In genomic region chrX:155115174-155115830, GRCh38 we compare ENCODE assay signal across 20 cellular contexts. TPM values are rescaled to one million over a fixed set of nuclear protein-coding genes. Genes with fewer than 3 reads are reported as not detected.
DNase-seq lines count a peak whose midpoint lies in the region; ATAC-seq and TF ChIP-seq lines count a peak whose summit lies in the region.
"Had no signal": no experiment of that assay in that cellular context is flagged by ENCODE, and none has a peak within 500 bp of the region (broad histone marks: within the 10 kb centered on the region; RNA-seq: fewer than 3 reads in every experiment).

No MANE protein-coding gene starts in this region.

- TF ChIP-seq CTCF in MCF 10A (IDR thresholded peaks at IDR 0.05; ENCODE audit: unreplicated experiment): no peak
- TF ChIP-seq CTCF in breast epithelium (IDR thresholded peaks at IDR 0.05): no peak
- no peak for TF ChIP-seq CTCF in mammary epithelial cell (conservative IDR thresholded peaks at IDR 0.05 in 1 of 2, IDR thresholded peaks at IDR 0.05 in 1 of 2; ENCODE audit: extremely low read depth in 1 of 2, insufficient read depth in 1 of 2, low read depth in 1 of 2, low read length in 2 of 2)
- TF ChIP-seq CTCF in upper lobe of right lung (IDR thresholded peaks at IDR 0.05): no peak

- DNase-seq in MCF 10A (ENCODE audit: unreplicated experiment): peak; percentile 27
- DNase-seq in breast epithelium (ENCODE audit: low spot score in 2 of 2): no peak
- DNase-seq in mammary epithelial cell: no peak
- peak; percentile 0 for DNase-seq in renal cortical epithelial cell (ENCODE audit: low read depth)
- no peak for DNase-seq in HCEC 1CT
- no peak for DNase-seq in upper lobe of right lung
- DNase-seq: 8988T; CD4-positive, CD25-positive, alpha-beta regulatory T cell; CD8-positive, alpha-beta memory T cell; COR-L47; DMS 273 treated with DMSO at 0.1 percent for 48 hours; DMS53; DND-41; EL; GM23248; IMR-90 had no signal

- no peaks in the 10 kb centered on the region for H3K79me2 ChIP-seq in mammary epithelial cell (ENCODE audit: insufficient read depth, low read length)

- intact Hi-C loops in MCF 10A (cut with micrococcal nuclease) (no loop called here), breast epithelium (cut with DNase I; ENCODE audit: low total_unique reads) (no loop called here), mammary epithelial cell (cut with micrococcal nuclease) (no loop called here), upper lobe of right lung (cut with DNase I) (no loop called here)

- no peak overlapping the region for H3K27ac ChIP-seq in breast epithelium
- peak overlapping the region; percentile 76 for H3K27ac ChIP-seq in mammary epithelial cell (ENCODE audit: insufficient read depth, low read depth, low read length)
- H3K27ac ChIP-seq in upper lobe of right lung: no peak overlapping the region
- H3K27ac ChIP-seq: BLaER1 treated with 17β-estradiol and CSF1 and Interleukin-3, amounts not matched to agents 10 nM and 100 nM; GM23248 had no signal

- BruUV-seq in MCF 10A (replicated peaks; lab: Mats Ljungman, UMichigan) (no TSS peak), mammary epithelial cell (replicated peaks; lab: Mats Ljungman, UMichigan) (no TSS peak)

- no peaks in the 10 kb centered on the region for H4K20me1 ChIP-seq in mammary epithelial cell (ENCODE audit: insufficient read depth, low read length)
- H4K20me1 ChIP-seq: BLaER1 treated with 17β-estradiol and CSF1 and Interleukin-3, amounts not matched to agents 10 nM and 100 nM had no signal

- ATAC-seq in HG03378 (IDR thresholded peaks at IDR 0.05; ENCODE audit: unreplicated experiment) (no peak), upper lobe of right lung (no peak)
- ATAC-seq: GM12878 had no signal

- CTCF ChIA-PET in MCF 10A (lab: Yijun Ruan, JAX): interaction anchor here (1.3 kb wide), 1 partner anchor 21 kb away, joined by 5 read pairs; no protein-coding TSS in a partner anchor
- CTCF ChIA-PET in mammary epithelial cell (lab: Charles Lee; ENCODE audit: low non-redundant PET): no interaction called here

- H3K4me2 ChIP-seq in mammary epithelial cell (ENCODE audit: insufficient read depth, low read depth, low read length): no peak overlapping the region
- H3K4me2 ChIP-seq: BLaER1 treated with 17β-estradiol and CSF1 and Interleukin-3, amounts not matched to agents 10 nM and 100 nM had no signal

- in situ Hi-C loops in mammary epithelial cell (cut with MboI; ENCODE audit: low sequenced_read_pairs in 2 of 2): no loop called here

- H3K4me1 ChIP-seq in breast epithelium (no peaks in the 10 kb centered on the region), mammary epithelial cell (ENCODE audit: insufficient read depth, low read length) (no peaks in the 10 kb centered on the region), upper lobe of right lung (no peaks in the 10 kb centered on the region)
- H3K4me1 ChIP-seq: BLaER1 treated with 17β-estradiol and CSF1 and Interleukin-3, amounts not matched to agents 10 nM and 100 nM; HAP-1 had no signal

- dilution Hi-C loops in mammary epithelial cell (cut with HindIII; ENCODE audit: low sequenced_read_pairs): no loop called here

- H2AFZ ChIP-seq in mammary epithelial cell (ENCODE audit: low read depth, low read length): no peak overlapping the region
- H2AFZ ChIP-seq: GM23248 had no signal

- 86% methylated on average over 1 of the region's 1 CpG for WGBS in mammary epithelial cell (ENCODE audit: low coverage, missing lambda C conversion rate)

- H3K4me3 Mint-ChIP-seq in MCF 10A (ENCODE audit: unreplicated experiment): no peak overlapping the region
- H3K4me3 Mint-ChIP-seq: CD4-positive, CD25-positive, alpha-beta regulatory T cell; CD8-positive, alpha-beta memory T cell had no signal

- H3K36me3 Mint-ChIP-seq in MCF 10A (ENCODE audit: insufficient read depth, unreplicated experiment): peaks cover 32% of the 10 kb centered on the region

- H3K9me3 ChIP-seq in breast epithelium: peaks cover 0 to 10% of the 10 kb centered on the region in 2 donors
- H3K9me3 ChIP-seq in mammary epithelial cell (replicated peaks; ENCODE audit: insufficient read depth, low read length): no peaks in the 10 kb centered on the region
- H3K9me3 ChIP-seq in upper lobe of right lung: no peaks in the 10 kb centered on the region
- H3K9me3 ChIP-seq: HAP-1 had no signal

- no peak for TF ChIP-seq POLR2A in breast epithelium (IDR thresholded peaks at IDR 0.05)

- H3K9me3 Mint-ChIP-seq in MCF 10A (ENCODE audit: unreplicated experiment): peaks cover 5% of the 10 kb centered on the region
- H3K9me3 Mint-ChIP-seq: CD4-positive, CD25-positive, alpha-beta regulatory T cell; CD8-positive, alpha-beta memory T cell had no signal

- H3K4me1 Mint-ChIP-seq in MCF 10A (ENCODE audit: insufficient read depth, unreplicated experiment): peaks cover 11% of the 10 kb centered on the region
- H3K4me1 Mint-ChIP-seq: CD8-positive, alpha-beta memory T cell had no signal

- no peak overlapping the region for H3K4me3 ChIP-seq in breast epithelium
- no peak overlapping the region for H3K4me3 ChIP-seq in mammary epithelial cell (replicated peaks in 1 of 3; ENCODE audit: insufficient read depth in 1 of 3, low read depth in 2 of 3, low read length in 3 of 3)
- no peak overlapping the region for H3K4me3 ChIP-seq in upper lobe of right lung
- H3K4me3 ChIP-seq: BLaER1 treated with 17β-estradiol and CSF1 and Interleukin-3, amounts not matched to agents 10 nM and 100 nM; GM12878; GM23248; HAP-1 had no signal

- no peak overlapping the region for H3K9ac ChIP-seq in mammary epithelial cell (ENCODE audit: insufficient read depth, low read length)
- H3K9ac ChIP-seq: BLaER1 treated with 17β-estradiol and CSF1 and Interleukin-3, amounts not matched to agents 10 nM and 100 nM; GM23248 had no signal

- no peaks in the 10 kb centered on the region for H3K27me3 ChIP-seq in breast epithelium
- no peaks in the 10 kb centered on the region for H3K27me3 ChIP-seq in mammary epithelial cell (ENCODE audit: insufficient read depth, low read length)
- H3K27me3 ChIP-seq in upper lobe of right lung: no peaks in the 10 kb centered on the region

- H3K36me3 ChIP-seq in breast epithelium: no peaks in the 10 kb centered on the region
- no peaks in the 10 kb centered on the region for H3K36me3 ChIP-seq in mammary epithelial cell (ENCODE audit: insufficient read depth, low read length)
- H3K36me3 ChIP-seq in upper lobe of right lung: peaks cover 7% of the 10 kb centered on the region

- H3K27ac Mint-ChIP-seq in MCF 10A (ENCODE audit: low read depth, unreplicated experiment): no peak overlapping the region
- H3K27ac Mint-ChIP-seq: CD4-positive, CD25-positive, alpha-beta regulatory T cell; CD8-positive, alpha-beta memory T cell had no signal

- no peaks in the 10 kb centered on the region for H3K27me3 Mint-ChIP-seq in MCF 10A (ENCODE audit: insufficient read depth, unreplicated experiment)
- H3K27me3 Mint-ChIP-seq: CD4-positive, CD25-positive, alpha-beta regulatory T cell; CD8-positive, alpha-beta memory T cell had no signal

- POLR2A ChIA-PET in MCF 10A (lab: Yijun Ruan, JAX): no interaction called here

RNA-seq across cellular contexts. Expression of gene BRCC3, which starts 44.0 kb away (rescaled TPM):
- 21.1 and 22.9 TPM in 2 replicates for total RNA-seq in MCF 10A (2022)
- total RNA-seq in breast epithelium: 10 to 100 TPM; 12.8 to 16.0 (median 13.1) TPM
- 10 to 100 TPM; 10.2 to 22.1 TPM for total RNA-seq in mammary epithelial cell
- polyA plus RNA-seq in mammary epithelial cell: 20.7 TPM
- 23.2 TPM for polyA minus RNA-seq in mammary epithelial cell
- 17.7 and 40.6 TPM in 2 replicates for total RNA-seq in renal cortical epithelial cell
- total RNA-seq in upper lobe of right lung: 16.7 TPM

RNA-seq across cellular contexts. Expression of gene CMC4, which starts 44.4 kb away (rescaled TPM):
- total RNA-seq in MCF 10A (2022) (8.0 and 10.1 TPM in 2 replicates), breast epithelium (10 to 100 TPM; 18.7 to 27.2 (median 19.3) TPM), mammary epithelial cell (10 to 100 TPM in 1 of 2 donors, 1 to 10 TPM in 1; 6.6 to 10.7 TPM), renal cortical epithelial cell (9.4 and 10.2 TPM in 2 replicates), upper lobe of right lung (6.6 TPM)
- 13.1 TPM for polyA plus RNA-seq in mammary epithelial cell
- polyA minus RNA-seq in mammary epithelial cell: 2.8 TPM

RNA-seq across cellular contexts. Expression of gene MTCP1, which starts 44.4 kb away (rescaled TPM):
- 21.3 and 32.2 TPM in 2 replicates for total RNA-seq in MCF 10A (2022)
- total RNA-seq in breast epithelium: 1 to 10 TPM; 1.8 to 3.2 (median 2.3) TPM
- 10 to 100 TPM in 1 of 2 donors, 1 to 10 TPM in 1; 1.8 to 23.4 TPM for total RNA-seq in mammary epithelial cell
- 0.65 TPM for polyA plus RNA-seq in mammary epithelial cell
- 10.4 TPM for polyA minus RNA-seq in mammary epithelial cell
- total RNA-seq in renal cortical epithelial cell: 4.2 and 5.2 TPM in 2 replicates
- total RNA-seq in upper lobe of right lung: 16.8 TPM

Comparison
In these comparisons a context has a peak if more than half of its experiments do, and no peak if none do; other contexts are left out.
1. DNase-seq: peak in MCF 10A (single experiment) and renal cortical epithelial cell (single experiment); none in breast epithelium (0 of 2), mammary epithelial cell (single experiment), HCEC 1CT (single experiment) and upper lobe of right lung (single experiment).